In the genomic region with DNA sequence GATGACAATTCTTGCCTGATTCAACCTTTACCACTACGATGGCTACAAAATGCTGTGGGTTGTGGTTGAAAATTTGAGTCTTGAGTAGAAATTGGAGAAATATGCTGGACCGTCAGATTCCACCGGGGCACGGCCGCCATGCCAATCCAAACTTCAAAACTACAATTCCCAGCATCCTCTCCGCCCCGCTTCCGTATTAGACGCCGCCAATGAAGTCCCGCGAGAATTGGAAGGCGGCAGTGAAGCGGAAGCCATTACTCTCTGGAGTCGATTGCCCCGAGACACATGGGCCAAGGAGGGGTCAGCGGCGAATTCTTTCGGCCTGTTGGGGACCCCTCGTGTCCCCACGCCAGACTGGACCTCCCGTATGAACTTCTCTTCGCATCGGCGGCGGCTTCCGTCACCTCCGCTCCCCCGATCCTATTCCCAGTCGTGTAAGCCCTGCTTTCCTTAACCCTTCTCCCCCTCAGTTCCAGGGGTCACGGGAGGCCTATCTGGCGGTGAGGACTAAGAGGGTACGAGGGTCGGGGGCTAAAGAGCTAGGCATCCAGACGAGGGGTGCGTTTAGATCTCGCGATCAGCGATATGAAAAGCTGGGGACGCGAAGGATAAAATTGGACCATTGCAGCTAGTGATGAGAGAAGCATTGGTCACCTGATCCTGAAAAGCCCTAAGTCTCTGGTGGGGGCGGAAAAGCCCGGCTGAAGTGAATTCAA, we compare ENCODE assay signal across 8 cellular contexts. TPM values are rescaled to one million over a fixed set of nuclear protein-coding genes. Genes with fewer than 3 reads are reported as not detected.
A peak's percentile ranks its signal among the peaks of the same experiment; 100 is the strongest.
DNase-seq lines count a peak whose midpoint lies in the region; ATAC-seq, FAIRE-seq and TF ChIP-seq lines count a peak whose summit lies in the region.

TSS of gene ZNF317 (plus strand) at position 239 of the 716 bp plus-strand sequence. CDS start 15,620 bp downstream, outside the sequence.

- no peaks in the 10 kb centered on the region for H3K36me3 Mint-ChIP-seq in T-helper 17 cell (ENCODE audit: low read depth)

- intact Hi-C loops in psoas muscle (cut with DNase I) = loop anchor here in 1 of 2 donors (1.0 kb wide), 1 partner anchor 656 kb away; no protein-coding TSS in a partner anchor

- H3K4me1 Mint-ChIP-seq in T-helper 17 cell = peaks cover 20% of the 10 kb centered on the region

- H3K27me3 ChIP-seq in right atrium auricular region (no peaks in the 10 kb centered on the region), psoas muscle (ENCODE audit: insufficient read depth in 3 of 3, low read length in 2 of 3) (no peaks in the 10 kb centered on the region)

- in situ Hi-C loops in GM13976 (cut with MboI; ENCODE audit: low sequenced_read_pairs, unreplicated experiment) = no loop called here

- H3K4me1 ChIP-seq in right atrium auricular region (peaks cover 0 to 20% of the 10 kb centered on the region in 2 donors), psoas muscle (peaks cover 24% of the 10 kb centered on the region)

- H3K9me3 ChIP-seq in T-helper 17 cell (ENCODE audit: control insufficient read depth, low read length, poor library complexity, severe bottlenecking) = no peaks in the 10 kb centered on the region
- H3K9me3 ChIP-seq in right atrium auricular region = peaks cover 0 to 13% of the 10 kb centered on the region in 2 donors
- H3K9me3 ChIP-seq in psoas muscle = peaks cover 15% of the 10 kb centered on the region

- no peaks in the 10 kb centered on the region for H3K36me3 ChIP-seq in right atrium auricular region
- H3K36me3 ChIP-seq in psoas muscle (ENCODE audit: insufficient read depth in 1 of 2, low read depth in 1 of 2) = peaks cover 0 to 7% of the 10 kb centered on the region in 2 donors

- FAIRE-seq in urothelium cell line (lab: Jason Lieb, UNC) = no peak

- DNase-seq in GM13976 (ENCODE audit: low spot score) (peak; percentile 88), NCI-H1694 treated with DMSO at 0.1 percent for 48 hours (lab: John Stamatoyannopoulos, UW) (peak; percentile 72), T-helper 17 cell (peak; percentile 71 to 81 (median 77)), anterior cingulate cortex (lab: John Stamatoyannopoulos, UW) (peak in 57 of 58 donors; percentile 24 to 92 (median 83)), right atrium auricular region (ENCODE audit: low spot score) (peak; percentile 94), psoas muscle (peak; percentile 89 to 95), urothelium cell line (ENCODE audit: low spot score) (peak; percentile 85)

- TF ChIP-seq CTCF in GM13976 (IDR thresholded peaks at IDR 0.05; ENCODE audit: borderline replicate concordance, control extremely low read depth, extremely low read depth, insufficient read depth, missing control alignments) = no peak
- no peak for TF ChIP-seq CTCF in right atrium auricular region (IDR thresholded peaks at IDR 0.05)
- no peak for TF ChIP-seq CTCF in psoas muscle (IDR thresholded peaks at IDR 0.05)

- WGBS in psoas muscle, 3 donors = 0 to 1% (median 1%) methylated on average over 43 of the region's 43 CpGs

- H3K4me3 Mint-ChIP-seq in T-helper 17 cell = peak within 1 kb of the TSS; percentile 99

- ATAC-seq in HG02884 (IDR thresholded peaks at IDR 0.05; ENCODE audit: unreplicated experiment) (peak; percentile 88), T-helper 17 cell (peak; percentile 94), psoas muscle (peak; percentile 97 to 100 (median 98))

- peak within 1 kb of the TSS; percentile 97 for H3K27ac Mint-ChIP-seq in T-helper 17 cell

- H3K27me3 Mint-ChIP-seq in T-helper 17 cell = peaks cover 8% of the 10 kb centered on the region

- H3K4me3 ChIP-seq in right atrium auricular region (peak within 1 kb of the TSS; percentile 75 to 89), psoas muscle (peak within 1 kb of the TSS; percentile 85)

- H3K27ac ChIP-seq in right atrium auricular region (peak within 1 kb of the TSS; percentile 85 to 97), psoas muscle (peak within 1 kb of the TSS; percentile 93)

RNA-seq across cellular contexts. Expression of gene ZNF317, which starts in this region (rescaled TPM):
- 10 to 100 TPM; 66.2 to 77.4 TPM for total RNA-seq in T-helper 17 cell
- total RNA-seq in right atrium auricular region = 10 to 100 TPM in 1 of 2 donors, 1 to 10 TPM in 1; 8.9 to 15.8 TPM
- total RNA-seq in psoas muscle = 10 to 100 TPM; 13.7 to 23.6 (median 16.9) TPM
- 10 to 100 TPM; 14.3 to 22.5 (median 14.6) TPM for polyA plus RNA-seq in psoas muscle

Comparison
In these comparisons a context has a peak if more than half of its experiments do, and no peak if none do; other contexts are left out.
1. Peak in every context shown above with its lines: DNase-seq, ATAC-seq, H3K4me3 ChIP-seq and H3K27ac ChIP-seq.